Comparison of ENCODE assay signal across 13 cellular contexts in genomic region chr16:16021020-16021419, GRCh38.
DNase-seq lines count a peak whose midpoint lies in the region; TF ChIP-seq lines count a peak whose summit lies in the region.
"Had no signal": no experiment of that assay in that cellular context is flagged by ENCODE, and none has a peak within 500 bp of the region (broad histone marks: within the 10 kb centered on the region; RNA-seq: fewer than 3 reads in every experiment).

No MANE protein-coding gene starts in this region.

- peak overlapping the region; percentile 42 for H3K27ac Mint-ChIP-seq in activated CD4-positive, alpha-beta T cell treated with anti-CD3 and anti-CD28 coated beads, Interleukin-2, amount 10 ng/mL, durations not matched to agents 24 days and 14 days
- H3K27ac Mint-ChIP-seq: activated naive CD4-positive, alpha-beta T cell treated with anti-CD3 and anti-CD28 coated beads, Interleukin-2, amount 10 ng/mL, durations not matched to agents 7 days and 5 days had no signal

- no peak overlapping the region for H3K4me3 ChIP-seq in OCI-LY1 (ENCODE audit: low read depth, low read length, poor library complexity, severe bottlenecking)
- no peak overlapping the region for H3K4me3 ChIP-seq in esophagus muscularis mucosa
- no peak overlapping the region for H3K4me3 ChIP-seq in stomach smooth muscle (ENCODE audit: low read length in 2 of 2)
- no peak overlapping the region for H3K4me3 ChIP-seq in osteoblast (ENCODE audit: insufficient read depth, low read length)

- DNase-seq in activated CD4-positive, alpha-beta T cell treated with anti-CD3 and anti-CD28 coated beads, Interleukin-2, amount 10 ng/mL, durations not matched to agents 24 days and 14 days = no peak
- DNase-seq in activated CD4-positive, alpha-beta T cell treated with anti-CD3 and anti-CD28 coated beads for 4 hours = no peak
- DNase-seq in esophagus muscularis mucosa (ENCODE audit: extremely low spot score) = no peak
- DNase-seq in OCI-M2 (lab: John Stamatoyannopoulos, UW; ENCODE audit: unreplicated experiment) = no peak
- DNase-seq in osteoblast (ENCODE audit: insufficient read length, low spot score, missing footprints) = no peak
- DNase-seq in NOMO-1 (lab: John Stamatoyannopoulos, UW; ENCODE audit: unreplicated experiment in 2 of 2) = no peak
- DNase-seq: ACHN; activated naive CD4-positive, alpha-beta T cell treated with anti-CD3 and anti-CD28 coated beads, Interleukin-2, amount 10 ng/mL, durations not matched to agents 7 days and 5 days; DMS79; NCI-H1105 treated with DMSO at 0.1 percent for 48 hours had no signal

- TF ChIP-seq CTCF in OCI-LY1 (IDR thresholded peaks at IDR 0.05; ENCODE audit: low read length) = no peak
- no peak for TF ChIP-seq CTCF in esophagus muscularis mucosa (IDR thresholded peaks at IDR 0.05)
- TF ChIP-seq CTCF in osteoblast (IDR thresholded peaks at IDR 0.05; ENCODE audit: extremely low read depth, low read depth, low read length) = no peak

- intact Hi-C loops in activated CD4-positive, alpha-beta T cell treated with anti-CD3 and anti-CD28 coated beads, Interleukin-2, amount 10 ng/mL, durations not matched to agents 24 days and 14 days (cut with micrococcal nuclease) = no loop called here
- intact Hi-C loops in esophagus muscularis mucosa (cut with DNase I) = no loop called here

- H3K4me2 ChIP-seq in OCI-LY1 (ENCODE audit: low read length) = peak overlapping the region; percentile 16; the same call in 1 of the 2 replicates
- H3K4me2 ChIP-seq in osteoblast (ENCODE audit: insufficient read depth, low read length) = no peak overlapping the region

- no peak for TF ChIP-seq EP300 in esophagus muscularis mucosa (IDR thresholded peaks at IDR 0.05)

- H3K4me1 ChIP-seq in OCI-LY1 (ENCODE audit: insufficient read depth, low read length, severe bottlenecking) = peaks cover 60% of the 10 kb centered on the region
- H3K4me1 ChIP-seq in esophagus muscularis mucosa = peaks cover 25 to 91% (median 81%) of the 10 kb centered on the region in 4 donors
- peaks cover 40% of the 10 kb centered on the region for H3K4me1 ChIP-seq in stomach smooth muscle (ENCODE audit: control insufficient read depth, insufficient read depth, low read length)
- peaks cover 52% of the 10 kb centered on the region for H3K4me1 ChIP-seq in osteoblast (ENCODE audit: insufficient read depth, low read length)

- H3K4me1 Mint-ChIP-seq in activated CD4-positive, alpha-beta T cell treated with anti-CD3 and anti-CD28 coated beads, Interleukin-2, amount 10 ng/mL, durations not matched to agents 24 days and 14 days = peaks cover 50% of the 10 kb centered on the region

- WGBS in esophagus muscularis mucosa = 45% methylated on average over 3 of the region's 3 CpGs

- peak overlapping the region; percentile 89 for H3K27ac ChIP-seq in OCI-LY1 (ENCODE audit: low read depth, low read length, poor library complexity, severe bottlenecking)
- H3K27ac ChIP-seq in esophagus muscularis mucosa (replicated peaks in 1 of 4) = peak overlapping the region; percentile 82 to 87 (median 85)
- H3K27ac ChIP-seq in stomach smooth muscle (ENCODE audit: low read length) = peak overlapping the region; percentile 78
- H3K27ac ChIP-seq in osteoblast (ENCODE audit: low read depth, low read length) = no peak overlapping the region

- TF ChIP-seq POLR2A in esophagus muscularis mucosa (IDR thresholded peaks at IDR 0.05; ENCODE audit: low read depth) = no peak

- peaks cover 60% of the 10 kb centered on the region for H3K36me3 ChIP-seq in OCI-LY1 (ENCODE audit: insufficient read depth, low read length)
- peaks cover 15 to 51% (median 46%) of the 10 kb centered on the region in 4 donors for H3K36me3 ChIP-seq in esophagus muscularis mucosa
- H3K36me3 ChIP-seq in stomach smooth muscle (ENCODE audit: control insufficient read depth in 2 of 2, insufficient read depth in 2 of 2, low read length in 2 of 2) = peaks cover 21% of the 10 kb centered on the region in 2 donors
- peaks cover 29% of the 10 kb centered on the region for H3K36me3 ChIP-seq in osteoblast (ENCODE audit: insufficient read depth, low read length)

- H3K79me2 ChIP-seq in OCI-LY1 (ENCODE audit: insufficient read depth, low read length) (no peaks in the 10 kb centered on the region), osteoblast (ENCODE audit: insufficient read depth, low read length) (peaks cover 23% of the 10 kb centered on the region)

- H3K9me2 ChIP-seq in OCI-LY1 (ENCODE audit: low read depth, low read length) = no peaks in the 10 kb centered on the region

- H3K9me3 Mint-ChIP-seq in activated CD4-positive, alpha-beta T cell treated with anti-CD3 and anti-CD28 coated beads, Interleukin-2, amount 10 ng/mL, durations not matched to agents 24 days and 14 days = no peaks in the 10 kb centered on the region
- H3K9me3 Mint-ChIP-seq: activated naive CD4-positive, alpha-beta T cell treated with anti-CD3 and anti-CD28 coated beads, Interleukin-2, amount 10 ng/mL, durations not matched to agents 7 days and 5 days; neural crest cell had no signal

- no peak overlapping the region for H3K4me3 Mint-ChIP-seq in activated CD4-positive, alpha-beta T cell treated with anti-CD3 and anti-CD28 coated beads, Interleukin-2, amount 10 ng/mL, durations not matched to agents 24 days and 14 days
- H3K4me3 Mint-ChIP-seq: activated naive CD4-positive, alpha-beta T cell treated with anti-CD3 and anti-CD28 coated beads, Interleukin-2, amount 10 ng/mL, durations not matched to agents 7 days and 5 days; neural crest cell had no signal

- H3K9me3 ChIP-seq in OCI-LY1 (ENCODE audit: low read length) (no peaks in the 10 kb centered on the region), esophagus muscularis mucosa (no peaks in the 10 kb centered on the region), stomach smooth muscle (ENCODE audit: control insufficient read depth in 2 of 2, low read length in 2 of 2) (no peaks in the 10 kb centered on the region), osteoblast (ENCODE audit: low read depth, low read length) (no peaks in the 10 kb centered on the region)

- H3K36me3 Mint-ChIP-seq in activated CD4-positive, alpha-beta T cell treated with anti-CD3 and anti-CD28 coated beads, Interleukin-2, amount 10 ng/mL, durations not matched to agents 24 days and 14 days (ENCODE audit: low read depth) = peaks cover 72% of the 10 kb centered on the region

- no peaks in the 10 kb centered on the region for H4K20me1 ChIP-seq in OCI-LY1 (ENCODE audit: insufficient read depth, low read length)
- H4K20me1 ChIP-seq in osteoblast (ENCODE audit: insufficient read depth, low read length) = peaks cover 3% of the 10 kb centered on the region

- H3K9ac ChIP-seq in OCI-LY1 (ENCODE audit: low read length) = peak overlapping the region; percentile 29; the same call in 1 of the 2 replicates
- H3K9ac ChIP-seq in stomach smooth muscle (ENCODE audit: low read length in 2 of 2) = no peak overlapping the region

- H3K27me3 Mint-ChIP-seq in activated CD4-positive, alpha-beta T cell treated with anti-CD3 and anti-CD28 coated beads, Interleukin-2, amount 10 ng/mL, durations not matched to agents 24 days and 14 days = no peaks in the 10 kb centered on the region
- H3K27me3 Mint-ChIP-seq: activated naive CD4-positive, alpha-beta T cell treated with anti-CD3 and anti-CD28 coated beads, Interleukin-2, amount 10 ng/mL, durations not matched to agents 7 days and 5 days had no signal

- no peaks in the 10 kb centered on the region for H3F3A ChIP-seq in OCI-LY1 (ENCODE audit: insufficient read depth, low read length)

- no peaks in the 10 kb centered on the region for H3K27me3 ChIP-seq in OCI-LY1 (ENCODE audit: insufficient read depth, low read length)
- no peaks in the 10 kb centered on the region for H3K27me3 ChIP-seq in esophagus muscularis mucosa
- H3K27me3 ChIP-seq in stomach smooth muscle (ENCODE audit: control insufficient read depth in 1 of 2, insufficient read depth in 2 of 2, low read length in 2 of 2) = no peaks in the 10 kb centered on the region
- no peaks in the 10 kb centered on the region for H3K27me3 ChIP-seq in osteoblast (ENCODE audit: insufficient read depth, low read length)

- H2AFZ ChIP-seq in OCI-LY1 (ENCODE audit: low read length) (no peak overlapping the region), osteoblast (ENCODE audit: low read length) (no peak overlapping the region)
